ENCODE assay signal across 27 cellular contexts in genomic region chr7:30280631-30281030, GRCh38.
"Had no signal": no experiment of that assay in that cellular context is flagged by ENCODE, and none has a peak within 500 bp of the region (broad histone marks: within the 10 kb centered on the region; RNA-seq: fewer than 3 reads in every experiment).

No MANE protein-coding gene starts in this region.

- H3K27me3 Mint-ChIP-seq: activated naive CD4-positive, alpha-beta T cell treated with anti-CD3 and anti-CD28 coated beads, Interleukin-2, amount 50 U/mL, for 24 hours; progenitor cell of endocrine pancreas; stimulated activated naive CD8-positive, alpha-beta T cell treated with anti-CD3 and anti-CD28 coated beads, Interleukin-15, Interleukin-2, amounts not matched to agents 100 ng/mL and 50 ng/mL, for 24 hours had no signal

- H3K4me3 ChIP-seq: body of pancreas, esophagus muscularis mucosa, hepatocyte, lung, right atrium auricular region, spleen, tibial artery, uterus had no signal

- H3K79me2 ChIP-seq: hepatocyte had no signal

- ATAC-seq: activated CD8-positive, alpha-beta T cell treated with anti-CD3 and anti-CD28 coated beads, Interleukin-2, amount 10 ng/mL, durations not matched to agents 7 days and 5 days; body of pancreas; left lobe of liver; naive thymus-derived CD4-positive, alpha-beta T cell had no signal

- H3K27ac ChIP-seq: body of pancreas, esophagus muscularis mucosa, right atrium auricular region, spleen, tibial artery, uterus, VCaP had no signal

- H3K36me3 ChIP-seq: esophagus muscularis mucosa, right atrium auricular region, spleen, tibial artery, uterus had no signal

- H3K4me3 Mint-ChIP-seq: activated CD8-positive, alpha-beta T cell treated with anti-CD3 and anti-CD28 coated beads, Interleukin-2, amount 10 ng/mL, durations not matched to agents 7 days and 5 days; activated naive CD4-positive, alpha-beta T cell treated with anti-CD3 and anti-CD28 coated beads, Interleukin-2, amount 50 U/mL, for 24 hours; activated T-helper 1 cell treated with anti-CD3 and anti-CD28 coated beads, Interleukin-12 subunit alpha, Interleukin-12 subunit beta, Interleukin-2, Interleukin-4 antibody, amounts not matched to agents 30 ng/mL and 10 ng/mL and 1 ng/mL, durations not matched to agents 14 hours and 24 hours and 36 hours; immature natural killer cell; naive thymus-derived CD4-positive, alpha-beta T cell; T-helper 2 cell treated with Interferon-gamma antibody and Interleukin-4, amounts not matched to agents 5 μg/mL and 100 μg/mL, for 36 hours had no signal

- H3K27me3 ChIP-seq: body of pancreas, esophagus muscularis mucosa, hepatocyte, right atrium auricular region, spleen, uterus had no signal

- H3K9me3 Mint-ChIP-seq: activated naive CD4-positive, alpha-beta T cell treated with anti-CD3 and anti-CD28 coated beads, Interleukin-2, amount 50 U/mL, for 24 hours; activated T-helper 1 cell treated with anti-CD3 and anti-CD28 coated beads, Interleukin-12 subunit alpha, Interleukin-12 subunit beta, Interleukin-2, Interleukin-4 antibody, amounts not matched to agents 30 ng/mL and 10 ng/mL and 1 ng/mL, durations not matched to agents 14 hours and 24 hours and 36 hours; naive thymus-derived CD4-positive, alpha-beta T cell; stimulated activated naive CD8-positive, alpha-beta T cell treated with anti-CD3 and anti-CD28 coated beads, Interleukin-15, Interleukin-2, amounts not matched to agents 100 ng/mL and 50 ng/mL, for 24 hours; T-helper 2 cell treated with Interferon-gamma antibody and Interleukin-4, amounts not matched to agents 5 μg/mL and 100 μg/mL, for 36 hours had no signal

- DNase-seq: activated CD4-positive, alpha-beta T cell treated with anti-CD3 and anti-CD28 coated beads, Interleukin-2, amount 50 U/mL, for 1 hour; activated CD4-positive, CD25-positive, alpha-beta regulatory T cell treated with anti-CD3 and anti-CD28 coated beads, Interleukin-2, amount 50 U/mL, for 72 hours; activated CD8-positive, alpha-beta T cell treated with anti-CD3 and anti-CD28 coated beads, Interleukin-2, amount 10 ng/mL, durations not matched to agents 7 days and 5 days; activated gamma-delta T cell treated with Interleukin-2 at 50 U/mL for 16 hours; anterior cingulate cortex; body of pancreas; dermis blood vessel endothelial cell; effector memory CD4-positive, alpha-beta T cell; glutamatergic neuron; immature natural killer cell; naive thymus-derived CD4-positive, alpha-beta T cell; spleen; stimulated activated CD4-positive, alpha-beta T cell treated with anti-CD3 and anti-CD28 coated beads, Interleukin-4, amount 100 ng/mL, for 4 hours; substantia nigra; tibial artery; uterus had no signal

- H3K9me3 ChIP-seq: body of pancreas, esophagus muscularis mucosa, right atrium auricular region, spleen, tibial artery, uterus had no signal

- H3K27ac Mint-ChIP-seq: activated CD8-positive, alpha-beta T cell treated with anti-CD3 and anti-CD28 coated beads, Interleukin-2, amount 10 ng/mL, durations not matched to agents 7 days and 5 days; activated naive CD4-positive, alpha-beta T cell treated with anti-CD3 and anti-CD28 coated beads, Interleukin-2, amount 50 U/mL, for 24 hours; activated T-helper 1 cell treated with anti-CD3 and anti-CD28 coated beads, Interleukin-12 subunit alpha, Interleukin-12 subunit beta, Interleukin-2, Interleukin-4 antibody, amounts not matched to agents 30 ng/mL and 10 ng/mL and 1 ng/mL, durations not matched to agents 14 hours and 24 hours and 36 hours; stimulated activated naive CD8-positive, alpha-beta T cell treated with anti-CD3 and anti-CD28 coated beads, Interleukin-15, Interleukin-2, amounts not matched to agents 100 ng/mL and 50 ng/mL, for 24 hours; T-helper 2 cell treated with Interferon-gamma antibody and Interleukin-4, amounts not matched to agents 5 μg/mL and 100 μg/mL, for 36 hours had no signal

- H3K4me1 ChIP-seq: uterus had no signal

- H3K36me3 Mint-ChIP-seq: activated naive CD4-positive, alpha-beta T cell treated with anti-CD3 and anti-CD28 coated beads, Interleukin-2, amount 50 U/mL, for 24 hours; immature natural killer cell; naive thymus-derived CD4-positive, alpha-beta T cell had no signal

- H2AFZ ChIP-seq: hepatocyte had no signal
